ENCODE assay signal across 8 cellular contexts in the genomic region with DNA sequence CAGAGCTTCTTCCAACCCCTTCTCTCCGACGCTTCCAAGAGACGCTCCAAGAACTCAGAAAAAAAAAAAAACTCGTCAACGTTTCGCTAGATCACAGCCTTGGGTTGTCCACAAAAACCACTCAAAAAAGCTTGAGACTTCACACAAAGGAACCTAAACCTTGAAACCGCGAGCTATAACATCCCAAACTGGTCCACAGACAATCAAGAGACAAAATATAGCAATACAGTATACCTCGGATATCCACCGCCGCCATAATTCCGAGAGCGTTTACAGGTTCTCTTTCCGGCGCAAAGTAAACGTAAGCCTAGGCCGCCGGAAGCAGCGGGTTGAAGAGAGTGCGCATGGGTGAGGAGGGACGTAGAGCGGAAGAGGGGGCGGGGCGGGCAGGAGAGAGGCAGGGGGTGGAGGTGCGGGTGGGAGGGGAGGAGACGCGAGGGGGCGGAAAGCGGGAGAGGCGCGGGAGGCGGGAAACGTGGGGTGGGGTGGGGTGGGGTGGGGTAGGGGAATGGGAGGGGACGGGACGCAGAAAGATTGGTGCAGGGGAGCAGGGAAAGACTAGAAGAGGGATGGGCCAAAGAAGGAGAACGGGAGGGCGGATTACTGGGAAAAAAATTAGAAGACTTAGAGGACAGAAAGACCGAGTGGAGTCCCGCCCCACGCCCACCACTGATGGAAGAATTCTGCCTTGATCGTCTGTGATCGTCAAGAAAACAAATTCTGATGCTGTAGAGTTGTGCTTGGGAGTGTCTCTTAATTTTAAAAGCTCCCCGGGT. TPM values are rescaled to one million over a fixed set of nuclear protein-coding genes. Genes with fewer than 3 reads are reported as not detected.
DNase-seq lines count a peak whose midpoint lies in the region; ATAC-seq, FAIRE-seq and TF ChIP-seq lines count a peak whose summit lies in the region.

A gene with protein sequence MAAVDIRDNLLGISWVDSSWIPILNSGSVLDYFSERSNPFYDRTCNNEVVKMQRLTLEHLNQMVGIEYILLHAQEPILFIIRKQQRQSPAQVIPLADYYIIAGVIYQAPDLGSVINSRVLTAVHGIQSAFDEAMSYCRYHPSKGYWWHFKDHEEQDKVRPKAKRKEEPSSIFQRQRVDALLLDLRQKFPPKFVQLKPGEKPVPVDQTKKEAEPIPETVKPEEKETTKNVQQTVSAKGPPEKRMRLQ (minus strand): TSS at position 274 of the 776 bp plus-strand sequence. CDS start 18 bp downstream, at position 256.

- H3K4me1 ChIP-seq in ascending aorta = peaks cover 8 to 14% of the 10 kb centered on the region in 2 donors

- H3K9me3 ChIP-seq in ascending aorta = no peaks in the 10 kb centered on the region

- intact Hi-C loops in ascending aorta (cut with DNase I) = loop anchor here (1.0 to 5.0 kb wide), 5 partner anchors 42 to 372 kb away; a partner anchor contains a TSS

- TF ChIP-seq CTCF in ascending aorta (IDR thresholded peaks at IDR 0.05) = no peak

- no peaks in the 10 kb centered on the region for H3K27me3 ChIP-seq in ascending aorta

- peaks cover 9 to 13% of the 10 kb centered on the region in 2 donors for H3K36me3 ChIP-seq in ascending aorta

- H3K4me3 ChIP-seq in ascending aorta = peak within 1 kb of the TSS; percentile 74 to 84

- FAIRE-seq in urothelium cell line (lab: Jason Lieb, UNC) = peak; percentile 98

- ATAC-seq in GM18498 (IDR thresholded peaks at IDR 0.05; ENCODE audit: unreplicated experiment) = peak; percentile 91
- peak; percentile 89 for ATAC-seq in HG02970 (IDR thresholded peaks at IDR 0.05; ENCODE audit: low FRiP score, unreplicated experiment)

- peak; percentile 93 to 95 for DNase-seq in NCI-H2081 (lab: John Stamatoyannopoulos, UW)
- DNase-seq in T-helper 22 cell (ENCODE audit: low read depth) = peak; percentile 89
- peak; percentile 73 to 96 for DNase-seq in ascending aorta (ENCODE audit: low spot score in 2 of 2)
- peak; percentile 89 for DNase-seq in hepatic stellate cell (ENCODE audit: low spot score)
- peak; percentile 93 for DNase-seq in putamen (ENCODE audit: low spot score)
- peak; percentile 100 for DNase-seq in urothelium cell line (ENCODE audit: low spot score)

- peak within 1 kb of the TSS; percentile 76 to 77 for H3K27ac ChIP-seq in ascending aorta

RNA-seq across cellular contexts. Expression of the gene that starts here (rescaled TPM):
- total RNA-seq in ascending aorta = 38.0 TPM

Comparison
In these comparisons a context has a peak if more than half of its experiments do, and no peak if none do; other contexts are left out.
1. Peak in every context shown above with its lines: DNase-seq, ATAC-seq, H3K4me3 ChIP-seq and H3K27ac ChIP-seq.